In the genomic region with DNA sequence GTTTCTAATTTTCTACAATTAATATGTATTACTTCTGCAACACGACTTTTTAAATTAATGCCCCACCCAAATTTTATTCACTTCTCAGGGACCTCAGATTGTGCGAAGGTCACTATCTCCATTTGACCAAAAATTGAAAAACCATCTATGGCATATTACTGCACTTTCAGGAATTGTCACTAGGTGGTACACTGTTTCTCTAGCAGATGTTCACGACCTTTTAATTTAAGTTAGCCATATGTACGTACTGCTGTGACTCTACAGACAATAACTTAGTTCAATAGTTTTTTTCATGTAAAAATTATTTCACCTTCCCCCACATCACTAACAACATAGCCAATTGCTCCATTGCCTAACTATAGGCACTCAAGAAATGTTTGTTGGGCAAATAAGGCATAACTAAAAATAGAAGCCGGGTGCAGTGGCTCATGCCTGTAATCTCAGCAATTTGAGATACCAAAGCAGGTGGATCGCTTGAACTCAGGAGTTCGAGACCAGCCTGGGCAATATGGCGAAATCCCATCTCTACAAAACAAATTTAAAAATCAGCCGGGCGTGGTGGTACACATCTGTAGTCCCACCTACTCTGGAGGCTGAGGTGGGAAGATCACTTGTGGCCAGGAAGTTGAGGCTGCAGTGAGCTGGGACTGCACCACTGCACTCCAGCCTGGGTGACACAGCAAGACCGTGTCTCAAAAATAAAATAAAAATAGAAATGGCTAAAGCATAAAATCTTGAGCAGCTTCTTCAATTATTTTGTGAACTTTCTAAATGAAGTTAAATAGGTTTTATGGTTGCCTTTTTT, we compare ENCODE assay signal across 8 cellular contexts.
DNase-seq lines count a peak whose midpoint lies in the region; ATAC-seq and TF ChIP-seq lines count a peak whose summit lies in the region.

No MANE protein-coding gene starts in this region.

- DNase-seq in D341Med (ENCODE audit: low spot score): peak; percentile 40
- peak; percentile 27 for DNase-seq in HT1080 (ENCODE audit: low read depth)
- DNase-seq in glutamatergic neuron: no peak
- no peak for DNase-seq in activated T-cell treated with anti-CD3 and anti-CD28 coated beads, Interleukin-2, amount 50 U/mL, for 1 hour
- DNase-seq in islet precursor cell: no peak
- DNase-seq in stimulated activated CD4-positive, alpha-beta T cell treated with anti-CD3 and anti-CD28 coated beads, Interleukin-1b, Interleukin-23, amount 100 ng/mL, for 48 hours: no peak

- H3K4me3 Mint-ChIP-seq in glutamatergic neuron (ENCODE audit: unreplicated experiment): no peak overlapping the region

- no peaks in the 10 kb centered on the region for H3K27me3 Mint-ChIP-seq in glutamatergic neuron (ENCODE audit: unreplicated experiment)

- H3K27ac Mint-ChIP-seq in glutamatergic neuron (ENCODE audit: unreplicated experiment): no peak overlapping the region

- no peaks in the 10 kb centered on the region for H3K36me3 Mint-ChIP-seq in glutamatergic neuron (ENCODE audit: unreplicated experiment)

- peak; percentile 80 for TF ChIP-seq CTCF in glutamatergic neuron (IDR thresholded peaks at IDR 0.05; ENCODE audit: partially characterized antibody, unreplicated experiment)

- no peaks in the 10 kb centered on the region for H3K9me3 Mint-ChIP-seq in glutamatergic neuron (ENCODE audit: unreplicated experiment)

- ATAC-seq in GM19372 (IDR thresholded peaks at IDR 0.05; ENCODE audit: low read depth, unreplicated experiment) (peak; percentile 80), SK-N-SH treated with all-trans-retinoic acid at 6 μM for 48 hours (peak; percentile 84)

- no peaks in the 10 kb centered on the region for H3K4me1 Mint-ChIP-seq in glutamatergic neuron (ENCODE audit: low read depth, unreplicated experiment)

TF ChIP-seq in SK-N-SH treated with all-trans-retinoic acid at 6 μM for 48 hours, 23 proteins besides CTCF, POLR2A, EP300 and RAD21:
- no peak for TF ChIP-seq ISL1 (CRISPR knock-in tag; IDR thresholded peaks at IDR 0.05)
- no peak for TF ChIP-seq POU6F1 (CRISPR knock-in tag; IDR thresholded peaks at IDR 0.05; ENCODE audit: borderline replicate concordance, low read depth)
- TF ChIP-seq SNAI2 (CRISPR knock-in tag; IDR thresholded peaks at IDR 0.05): no peak
- TF ChIP-seq ESRRG (CRISPR knock-in tag; IDR thresholded peaks at IDR 0.05): no peak
- TF ChIP-seq, protein P1, sequence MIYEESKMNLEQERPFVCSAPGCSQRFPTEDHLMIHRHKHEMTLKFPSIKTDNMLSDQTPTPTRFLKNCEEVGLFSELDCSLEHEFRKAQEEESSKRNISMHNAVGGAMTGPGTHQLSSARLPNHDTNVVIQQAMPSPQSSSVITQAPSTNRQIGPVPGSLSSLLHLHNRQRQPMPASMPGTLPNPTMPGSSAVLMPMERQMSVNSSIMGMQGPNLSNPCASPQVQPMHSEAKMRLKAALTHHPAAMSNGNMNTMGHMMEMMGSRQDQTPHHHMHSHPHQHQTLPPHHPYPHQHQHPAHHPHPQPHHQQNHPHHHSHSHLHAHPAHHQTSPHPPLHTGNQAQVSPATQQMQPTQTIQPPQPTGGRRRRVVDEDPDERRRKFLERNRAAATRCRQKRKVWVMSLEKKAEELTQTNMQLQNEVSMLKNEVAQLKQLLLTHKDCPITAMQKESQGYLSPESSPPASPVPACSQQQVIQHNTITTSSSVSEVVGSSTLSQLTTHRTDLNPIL (CRISPR knock-in tag; IDR thresholded peaks at IDR 0.05; ENCODE audit: low read depth): no peak
- TF ChIP-seq RARB (CRISPR knock-in tag; IDR thresholded peaks at IDR 0.05): no peak
- TF ChIP-seq PPARA (CRISPR knock-in tag; IDR thresholded peaks at IDR 0.05; ENCODE audit: borderline replicate concordance): no peak
- TF ChIP-seq ZNF70 (CRISPR knock-in tag; IDR thresholded peaks at IDR 0.05): no peak
- TF ChIP-seq ZFP3 (CRISPR knock-in tag; IDR thresholded peaks at IDR 0.05): no peak

Comparison
In these comparisons a context has a peak if more than half of its experiments do, and no peak if none do; other contexts are left out.
1. DNase-seq: peak in D341Med (single experiment) and HT1080 (single experiment); none in glutamatergic neuron (single experiment), activated T-cell treated with anti-CD3 and anti-CD28 coated beads, Interleukin-2, amount 50 U/mL, for 1 hour (single experiment), islet precursor cell (single experiment) and stimulated activated CD4-positive, alpha-beta T cell treated with anti-CD3 and anti-CD28 coated beads, Interleukin-1b, Interleukin-23, amount 100 ng/mL, for 48 hours (single experiment).